ENCODE assay signal across 19 cellular contexts in the genomic region with DNA sequence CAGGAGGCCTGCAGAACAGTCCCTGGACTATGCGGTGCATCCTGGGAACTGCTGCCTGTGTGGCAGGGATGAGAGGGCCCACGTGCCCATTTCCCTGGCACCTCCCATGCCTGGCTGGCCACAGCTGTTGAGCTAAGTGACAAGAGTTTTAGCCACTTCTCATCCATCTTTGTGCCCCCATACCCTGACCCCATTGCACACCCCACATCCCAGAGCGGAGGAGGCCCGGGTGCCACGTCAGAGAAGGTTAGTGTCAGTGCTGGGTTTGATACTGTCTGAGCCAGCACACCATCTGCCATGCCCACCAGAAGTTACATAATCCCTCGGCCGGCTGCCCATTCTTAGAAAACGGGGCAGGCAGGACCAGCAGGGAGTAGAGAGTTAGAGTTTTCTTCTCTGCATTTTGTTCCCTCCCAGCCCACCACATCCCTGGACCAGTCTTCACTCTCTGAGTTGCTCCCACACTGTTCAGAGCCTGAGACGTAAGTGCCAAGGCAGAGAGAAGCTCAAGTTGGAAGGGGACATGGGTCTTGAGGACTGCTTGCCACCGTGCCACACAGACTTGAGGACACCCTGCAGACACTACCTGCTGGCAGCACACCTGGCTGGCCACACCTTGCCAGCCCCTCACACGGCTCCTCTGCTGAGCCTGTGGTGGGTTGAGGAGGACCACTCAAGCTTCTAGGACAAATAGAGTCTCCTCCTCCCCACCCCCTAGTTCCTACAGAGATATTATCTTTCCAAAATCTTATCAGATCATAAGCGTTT. TPM values are rescaled to one million over a fixed set of nuclear protein-coding genes. Genes with fewer than 3 reads are reported as not detected.
A peak's percentile ranks its signal among the peaks of the same experiment; 100 is the strongest.
DNase-seq lines count a peak whose midpoint lies in the region; ATAC-seq and TF ChIP-seq lines count a peak whose summit lies in the region.
"Had no signal": no experiment of that assay in that cellular context is flagged by ENCODE, and none has a peak within 500 bp of the region (broad histone marks: within the 10 kb centered on the region; RNA-seq: fewer than 3 reads in every experiment).

No MANE protein-coding gene starts in this region.

- H4K8ac ChIP-seq in IMR-90 (ENCODE audit: low read depth in 2 of 2, low read length in 2 of 2) (no peak overlapping the region), mesenchymal stem cell (ENCODE audit: low read length) (no peak overlapping the region)

- in situ Hi-C loops in IMR-90 (cut with MboI; ENCODE audit: low sequenced_read_pairs): no loop called here

- intact Hi-C loops in IMR-90 (cut with micrococcal nuclease) (no loop called here), spleen (cut with DNase I; ENCODE audit: low total_unique reads) (no loop called here), testis (cut with DNase I; ENCODE audit: low total_unique reads) (no loop called here)

- H3K9me3 ChIP-seq in IMR-90 (ENCODE audit: control insufficient read depth, insufficient read depth, low read length) (no peaks in the 10 kb centered on the region), mesenchymal stem cell (ENCODE audit: control insufficient read depth, low read length) (no peaks in the 10 kb centered on the region), spleen (no peaks in the 10 kb centered on the region), testis (no peaks in the 10 kb centered on the region)
- H3K9me3 ChIP-seq: Caco-2, mucosa of descending colon had no signal

- dilution Hi-C loops in IMR-90 (cut with HindIII; ENCODE audit: low sequenced_read_pairs, unreplicated experiment): no loop called here

- H3K23ac ChIP-seq in IMR-90 (ENCODE audit: low read depth, low read length) (no peak overlapping the region), mesenchymal stem cell (ENCODE audit: low read length in 2 of 2) (no peak overlapping the region)

- CTCF ChIA-PET in IMR-90 (lab: Yijun Ruan, JAX) (no interaction called here), HEK293T (lab: Yijun Ruan, JAX) (no interaction called here)

- no peak overlapping the region; the same call in 2 of the 3 replicates for H2BK15ac ChIP-seq in IMR-90 (ENCODE audit: low read depth, low read length)
- H2BK15ac ChIP-seq in mesenchymal stem cell (ENCODE audit: low read depth, poor library complexity, severe bottlenecking): no peak overlapping the region

- WGBS in IMR-90 (ENCODE audit: extremely low coverage in 2 of 2, insufficient read length in 1 of 2), 2 experiments: 80% methylated on average over 1 of the region's 12 CpGs; no CpG with 5 or more reads in 1 of the 2 experiments
- whole genome bisulfite sequencing in mesenchymal stem cell: 94% methylated on average over 5 of the region's 12 CpGs
- 56 to 74% (median 66%) methylated on average over 12 of the region's 12 CpGs for WGBS in spleen, 5 donors
- 78 to 84% methylated on average over 9 to 12 of the region's 12 CpGs for whole genome bisulfite sequencing in testis, 2 donors

- DNase-seq in IMR-90 (no peak), mesenchymal stem cell (no peak), spleen (peak; percentile 53), NCI-H1105 treated with DMSO at 0.1 percent for 48 hours (lab: John Stamatoyannopoulos, UW) (no peak), testis (no peak), SW480 (ENCODE audit: low spot score) (no peak), HEK293T (ENCODE audit: extremely low spot score) (no peak)
- DNase-seq: activated effector memory CD4-positive, alpha-beta T cell treated with Interleukin-2 at 50 U/mL for 16 hours; HCEC 1CT; left cardiac atrium; mucosa of descending colon; MV-4-11; NCI-H2081 treated with DMSO at 0.1 percent for 48 hours; NCI-H748 treated with DMSO at 0.1 percent for 48 hours; PC-3; stimulated activated CD4-positive, alpha-beta T cell treated with anti-CD3 and anti-CD28 coated beads, Interleukin-2, amount 100 ng/mL, for 48 hours; T-helper 9 cell had no signal

- peaks cover 26% of the 10 kb centered on the region; the same call in 1 of the 2 replicates for H4K20me1 ChIP-seq in IMR-90 (ENCODE audit: insufficient read depth, low read length)

- H2AFZ ChIP-seq in IMR-90 (replicated peaks; ENCODE audit: low read length, poor library complexity) (peak overlapping the region; percentile 24), mesenchymal stem cell (ENCODE audit: low read depth, low read length) (no peak overlapping the region)

- TF ChIP-seq RAD21 in IMR-90 (IDR thresholded peaks at IDR 0.05; ENCODE audit: low read length): no peak

- no peak for ATAC-seq in IMR-90 (ENCODE audit: low read depth)
- ATAC-seq: mucosa of descending colon, PC-3 had no signal

- no peak overlapping the region for H4K5ac ChIP-seq in IMR-90 (ENCODE audit: low read depth, low read length)

- H2BK20ac ChIP-seq in IMR-90 (ENCODE audit: low read depth, low read length): no peak overlapping the region

- H4K91ac ChIP-seq in IMR-90 (ENCODE audit: insufficient read depth, low read depth, low read length): no peak overlapping the region
- H4K91ac ChIP-seq in mesenchymal stem cell (ENCODE audit: low read length): peak overlapping the region; percentile 35

- H3K4me1 ChIP-seq in IMR-90 (ENCODE audit: control insufficient read depth, insufficient read depth, low read length): peaks cover 6% of the 10 kb centered on the region; the same call in 1 of the 2 replicates
- no peaks in the 10 kb centered on the region for H3K4me1 ChIP-seq in mesenchymal stem cell (ENCODE audit: control insufficient read depth, insufficient read depth, low read depth, low read length)
- peaks cover 0 to 26% (median 5%) of the 10 kb centered on the region in 6 donors for H3K4me1 ChIP-seq in spleen
- peaks cover 21% of the 10 kb centered on the region for H3K4me1 ChIP-seq in testis

- no peak overlapping the region for H2AK5ac ChIP-seq in IMR-90 (ENCODE audit: low read depth, low read length)
- H2AK5ac ChIP-seq in mesenchymal stem cell (ENCODE audit: low read length, severe bottlenecking): no peak overlapping the region

- no peak overlapping the region for H3K4me2 ChIP-seq in IMR-90 (ENCODE audit: low read depth, low read length)
- H3K4me2 ChIP-seq in mesenchymal stem cell (ENCODE audit: low read length, poor library complexity, severe bottlenecking): no peak overlapping the region

- no TSS peak for BruUV-seq in IMR-90 (replicated peaks; lab: Mats Ljungman, UMichigan)

- H3K27ac ChIP-seq in IMR-90 (ENCODE audit: insufficient read depth, low read length) (no peak overlapping the region), angular gyrus (ENCODE audit: low read depth, low read length) (peak overlapping the region; percentile 64), mesenchymal stem cell (ENCODE audit: low read length, poor library complexity, severe bottlenecking) (no peak overlapping the region), spleen (no peak overlapping the region), testis (no peak overlapping the region)

- H3K18ac ChIP-seq in IMR-90 (ENCODE audit: low read depth, low read length): no peak overlapping the region
- no peak overlapping the region for H3K18ac ChIP-seq in mesenchymal stem cell (ENCODE audit: low read depth in 1 of 2, low read length in 2 of 2)

- H3K4me3 ChIP-seq in IMR-90 (ENCODE audit: insufficient read depth, low read depth, low read length): no peak overlapping the region
- no peak overlapping the region for H3K4me3 ChIP-seq in mesenchymal stem cell (ENCODE audit: insufficient read depth in 1 of 2, low read depth in 1 of 2, low read length in 2 of 2)
- no peak overlapping the region for H3K4me3 ChIP-seq in spleen
- no peak overlapping the region for H3K4me3 ChIP-seq in testis
- H3K4me3 ChIP-seq: mucosa of descending colon had no signal

- H3K27me3 ChIP-seq in IMR-90 (ENCODE audit: control insufficient read depth, insufficient read depth, low read length): no peaks in the 10 kb centered on the region
- H3K27me3 ChIP-seq in mesenchymal stem cell (ENCODE audit: control insufficient read depth in 1 of 2, insufficient read depth in 1 of 2, low read length in 2 of 2): peaks cover 0 to 64% of the 10 kb centered on the region in 2 experiments
- H3K27me3 ChIP-seq in spleen (replicated peaks in 1 of 7): peaks cover 0 to 38% (median 0%) of the 10 kb centered on the region in 7 donors
- no peaks in the 10 kb centered on the region for H3K27me3 ChIP-seq in testis

- POLR2A ChIA-PET in IMR-90 (lab: Charles Lee; ENCODE audit: unreplicated experiment) (no interaction called here), HEK293T (lab: Yijun Ruan, JAX) (no interaction called here)

- H3K9ac ChIP-seq in IMR-90 (ENCODE audit: low read depth, low read length) (no peak overlapping the region), mesenchymal stem cell (ENCODE audit: low read length) (no peak overlapping the region)

- no peak overlapping the region for H3K56ac ChIP-seq in IMR-90 (ENCODE audit: extremely low read depth, insufficient read depth, low read length)

- TF ChIP-seq POLR2A in IMR-90 (IDR thresholded peaks at IDR 0.05; ENCODE audit: low read depth, low read length): no peak
- TF ChIP-seq POLR2A in spleen (IDR thresholded peaks at IDR 0.05): no peak
- no peak for TF ChIP-seq POLR2A in testis (IDR thresholded peaks at IDR 0.05)

- H3K14ac ChIP-seq in IMR-90 (replicated peaks; ENCODE audit: low read depth, low read length) (no peak overlapping the region), mesenchymal stem cell (ENCODE audit: low read length in 2 of 2) (no peak overlapping the region)

- no peak for TF ChIP-seq CTCF in IMR-90 (conservative IDR thresholded peaks at IDR 0.05; ENCODE audit: low read depth, low read length)
- TF ChIP-seq CTCF in spleen (IDR thresholded peaks at IDR 0.05 in 8 of 11, conservative IDR thresholded peaks at IDR 0.05 in 3 of 11): no peak
- no peak for TF ChIP-seq CTCF in testis (IDR thresholded peaks at IDR 0.05)

- H2BK12ac ChIP-seq in mesenchymal stem cell (ENCODE audit: low read length in 2 of 2): no peak overlapping the region

- no peak overlapping the region for H2AK9ac ChIP-seq in IMR-90 (replicated peaks; ENCODE audit: low read depth, low read length, poor library complexity)

- H2BK120ac ChIP-seq in IMR-90 (ENCODE audit: low read depth, low read length): no peak overlapping the region
- H2BK120ac ChIP-seq in mesenchymal stem cell (ENCODE audit: low read depth, low read length): no peak overlapping the region

- no peaks in the 10 kb centered on the region for H3K36me3 ChIP-seq in IMR-90 (ENCODE audit: control insufficient read depth, insufficient read depth, low read length)
- H3K36me3 ChIP-seq in mesenchymal stem cell (ENCODE audit: control insufficient read depth in 1 of 2, insufficient read depth in 2 of 2, low read depth in 1 of 2, low read length in 2 of 2): no peaks in the 10 kb centered on the region
- H3K36me3 ChIP-seq in spleen: no peaks in the 10 kb centered on the region
- H3K36me3 ChIP-seq in testis (ENCODE audit: low read depth, missing control alignments): no peaks in the 10 kb centered on the region

- H2BK5ac ChIP-seq in IMR-90 (ENCODE audit: low read depth, low read length, poor library complexity, severe bottlenecking): no peak overlapping the region
- H2BK5ac ChIP-seq in mesenchymal stem cell (ENCODE audit: low read depth, low read length, poor library complexity, severe bottlenecking): no peak overlapping the region

- H3K9me1 ChIP-seq in IMR-90 (ENCODE audit: insufficient read depth, low read length): peaks cover 8% of the 10 kb centered on the region; the same call in 1 of the 2 replicates

- H3K79me1 ChIP-seq in IMR-90 (ENCODE audit: low read depth in 1 of 2, low read length in 2 of 2) (peaks cover 5 to 18% of the 10 kb centered on the region in 2 experiments; a peak in 3 of 4 replicates), mesenchymal stem cell (replicated peaks; ENCODE audit: low read length, poor library complexity, severe bottlenecking) (no peaks in the 10 kb centered on the region)

- H3K4ac ChIP-seq in IMR-90 (ENCODE audit: low read depth, low read length): no peak overlapping the region; the same call in 1 of the 2 replicates
- H3K4ac ChIP-seq in mesenchymal stem cell (ENCODE audit: low read depth in 1 of 2, low read length in 2 of 2): peak overlapping the region in 1 of 2 experiments; percentile 54

RNA-seq across cellular contexts. Expression of a gene that starts 13.1 kb away (rescaled TPM):
- total RNA-seq in IMR-90 (2012; rRNA removed) (1.4 and 1.6 TPM in 2 replicates), spleen (10 to 100 TPM in 5 of 7 donors, 1 to 10 TPM in 2; 6.8 to 21.1 (median 15.4) TPM), testis (10 to 100 TPM; 24.4 to 44.4 TPM)
- polyA plus RNA-seq in IMR-90 (2012; rRNA removed) (4.2 and 4.4 TPM in 2 replicates), spleen (1 to 10 TPM in 2 of 3 donors, under 1 TPM in 1; 0.74 to 3.2 (median 1.7) TPM), testis (ENCODE audit: insufficient read depth, low read depth, low replicate concordance) (14.8 TPM)
- polyA plus RNA-seq in IMR-90 (2012; cell fraction: cytosol; rRNA removed): 3.2 and 6.3 TPM in 2 replicates
- polyA plus RNA-seq in IMR-90 (2012; cell fraction: nucleus; rRNA removed; ENCODE audit: low replicate concordance): 6.9 and 11.9 TPM in 2 replicates
- 40.6 TPM for polyA plus RNA-seq in mesenchymal stem cell (2013, experiment 1 of 2)
- 38.6 TPM for polyA plus RNA-seq in mesenchymal stem cell (2013, experiment 2 of 2)
